ENCODE assay signal across 11 cellular contexts in genomic region chr5:74526111-74526510, GRCh38.
"Had no signal": no experiment of that assay in that cellular context is flagged by ENCODE, and none has a peak within 500 bp of the region (broad histone marks: within the 10 kb centered on the region; RNA-seq: fewer than 3 reads in every experiment).

No MANE protein-coding gene starts in this region.

- H3K9ac ChIP-seq: GM23248 had no signal

- H3K27ac ChIP-seq: GM23248 had no signal

- H3K4me3 Mint-ChIP-seq: GM23338, H9, HFFc6 had no signal

- FAIRE-seq: H1, H54 had no signal

- H3K4me1 Mint-ChIP-seq: GM23338, H9 had no signal

- ATAC-seq: GM23338, HCT116 had no signal

- DNase-seq: GM23248, GOT3, H7, H9, HCEC 1CT, HFFc6 had no signal

- H3K27ac Mint-ChIP-seq: GM23338, H9, HFFc6 had no signal

- H3K4me3 ChIP-seq: GM23248, GM23338, HAP-1 had no signal

- H3K36me3 ChIP-seq: HAP-1 had no signal

- H3K4me1 ChIP-seq: HAP-1 had no signal
